Comparison of ENCODE assay signal across 9 cellular contexts in the genomic region with DNA sequence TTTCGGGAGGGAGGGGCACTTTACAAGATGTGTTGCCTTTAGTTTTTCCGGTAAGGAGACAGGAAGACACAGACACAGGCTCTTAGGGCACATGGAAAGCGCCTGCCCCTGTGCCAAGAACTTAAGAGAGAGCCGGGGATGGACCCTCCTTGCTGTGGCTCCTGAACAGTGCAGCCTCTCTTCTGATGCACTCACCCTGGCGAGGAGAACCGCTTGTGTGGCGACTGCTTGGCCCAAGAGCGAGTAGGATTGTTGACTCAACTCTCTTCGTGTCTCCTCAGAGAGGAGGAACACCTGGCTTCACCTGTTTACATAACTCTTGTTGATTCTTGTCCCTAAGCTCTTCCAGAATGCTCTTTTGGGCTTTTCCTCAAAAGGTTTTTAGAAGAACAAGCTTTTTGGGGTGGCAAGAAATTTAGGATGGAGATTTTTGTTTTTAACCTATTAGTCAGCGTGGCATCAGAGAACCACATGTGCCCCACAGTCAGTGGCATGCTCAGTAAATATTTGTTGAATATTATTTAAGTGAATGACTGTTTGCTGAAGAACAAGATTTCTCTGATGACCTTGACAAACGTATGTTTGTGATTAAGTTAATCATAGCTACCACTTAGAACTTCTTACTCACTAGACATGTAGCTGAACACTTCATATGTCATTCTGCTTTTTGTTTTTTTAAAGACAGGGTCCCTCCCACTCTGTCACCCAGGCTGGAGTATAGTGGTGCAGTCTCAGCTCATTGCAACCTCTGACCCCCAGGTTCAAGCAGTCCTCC.
DNase-seq lines count a peak whose midpoint lies in the region; ATAC-seq, FAIRE-seq and TF ChIP-seq lines count a peak whose summit lies in the region.
"Had no signal": no experiment of that assay in that cellular context is flagged by ENCODE, and none has a peak within 500 bp of the region (broad histone marks: within the 10 kb centered on the region; RNA-seq: fewer than 3 reads in every experiment).

No MANE protein-coding gene starts in this region.

- DNase-seq in NCI-H187 (lab: John Stamatoyannopoulos, UW) (peak; percentile 26 to 73), astrocyte (ENCODE audit: low read depth) (no peak), NCI-H128 (lab: John Stamatoyannopoulos, UW; ENCODE audit: unreplicated experiment) (no peak), inferior parietal cortex (ENCODE audit: extremely low spot score) (no peak)
- no peak for DNase-seq in activated naive CD4-positive, alpha-beta T cell treated with anti-CD3 and anti-CD28 coated beads, Interleukin-2, amount 10 ng/mL, durations not matched to agents 7 days and 5 days
- DNase-seq: mesenchymal stem cell had no signal

- peaks cover 5% of the 10 kb centered on the region for H3K27me3 Mint-ChIP-seq in astrocyte (ENCODE audit: low read depth, unreplicated experiment)
- no peaks in the 10 kb centered on the region for H3K27me3 Mint-ChIP-seq in activated naive CD4-positive, alpha-beta T cell treated with anti-CD3 and anti-CD28 coated beads, Interleukin-2, amount 10 ng/mL, durations not matched to agents 7 days and 5 days

- H3K4me2 ChIP-seq in astrocyte (ENCODE audit: low read length), result no peak overlapping the region

- no peak for ATAC-seq in GM19324 (IDR thresholded peaks at IDR 0.05; ENCODE audit: low FRiP score, unreplicated experiment)

- H3K36me3 Mint-ChIP-seq in astrocyte (ENCODE audit: low read depth, unreplicated experiment), result no peaks in the 10 kb centered on the region
- H3K36me3 Mint-ChIP-seq in activated naive CD4-positive, alpha-beta T cell treated with anti-CD3 and anti-CD28 coated beads, Interleukin-2, amount 10 ng/mL, durations not matched to agents 7 days and 5 days, result no peaks in the 10 kb centered on the region

- H3K27ac Mint-ChIP-seq in astrocyte (ENCODE audit: unreplicated experiment), result no peak overlapping the region
- no peak overlapping the region for H3K27ac Mint-ChIP-seq in activated naive CD4-positive, alpha-beta T cell treated with anti-CD3 and anti-CD28 coated beads, Interleukin-2, amount 10 ng/mL, durations not matched to agents 7 days and 5 days

- 56% methylated on average over 11 of the region's 11 CpGs for WGBS in liver

- no peak for TF ChIP-seq RAD21 in liver (IDR thresholded peaks at IDR 0.05)

- H3K4me1 Mint-ChIP-seq in astrocyte (ENCODE audit: low read depth, unreplicated experiment), result peaks cover 9% of the 10 kb centered on the region
- no peaks in the 10 kb centered on the region for H3K4me1 Mint-ChIP-seq in activated naive CD4-positive, alpha-beta T cell treated with anti-CD3 and anti-CD28 coated beads, Interleukin-2, amount 10 ng/mL, durations not matched to agents 7 days and 5 days

- H3K79me2 ChIP-seq in astrocyte (ENCODE audit: insufficient read depth, low read length), result no peaks in the 10 kb centered on the region

- H3K4me3 ChIP-seq in astrocyte (ENCODE audit: insufficient read depth, low read depth, low read length), result no peak overlapping the region
- no peak overlapping the region for H3K4me3 ChIP-seq in liver (ENCODE audit: low read depth in 1 of 3, low read length in 3 of 3)

- TF ChIP-seq CTCF in 22Rv1 (IDR thresholded peaks at IDR 0.05), result no peak
- no peak for TF ChIP-seq CTCF in astrocyte (IDR thresholded peaks at IDR 0.05; ENCODE audit: insufficient read depth, low read depth, low read length)
- TF ChIP-seq CTCF in liver (IDR thresholded peaks at IDR 0.05; ENCODE audit: low read depth, low read length, missing input control), result no peak

- H3K9me3 Mint-ChIP-seq in astrocyte (ENCODE audit: unreplicated experiment), result no peaks in the 10 kb centered on the region
- no peaks in the 10 kb centered on the region for H3K9me3 Mint-ChIP-seq in activated naive CD4-positive, alpha-beta T cell treated with anti-CD3 and anti-CD28 coated beads, Interleukin-2, amount 10 ng/mL, durations not matched to agents 7 days and 5 days

- CTCF ChIA-PET in activated naive CD4-positive, alpha-beta T cell treated with anti-CD3 and anti-CD28 coated beads, Interleukin-2, amount 10 ng/mL, durations not matched to agents 7 days and 5 days (lab: Charles Lee), result no interaction called here

- H3K27me3 ChIP-seq in astrocyte (ENCODE audit: insufficient read depth, low read length) (no peaks in the 10 kb centered on the region), liver (ENCODE audit: control insufficient read depth in 4 of 4, insufficient read depth in 4 of 4, low read length in 3 of 4) (no peaks in the 10 kb centered on the region)

- H3K9me3 ChIP-seq in astrocyte (ENCODE audit: insufficient read depth, low read depth, low read length), result no peaks in the 10 kb centered on the region
- no peaks in the 10 kb centered on the region for H3K9me3 ChIP-seq in liver (ENCODE audit: control insufficient read depth in 4 of 4, low read length in 3 of 4)

- H3K36me3 ChIP-seq in astrocyte (ENCODE audit: insufficient read depth, low read length), result no peaks in the 10 kb centered on the region
- no peaks in the 10 kb centered on the region for H3K36me3 ChIP-seq in liver (ENCODE audit: control insufficient read depth in 4 of 4, insufficient read depth in 3 of 4, low read depth in 1 of 4, low read length in 3 of 4)

- H2AFZ ChIP-seq in astrocyte (ENCODE audit: low read depth, low read length), result no peak overlapping the region

- H4K20me1 ChIP-seq in astrocyte (ENCODE audit: insufficient read depth, low read length), result no peaks in the 10 kb centered on the region

- H3K27ac ChIP-seq in 22Rv1 (peak overlapping the region; percentile 93), astrocyte (ENCODE audit: low read depth, low read length) (no peak overlapping the region), liver (ENCODE audit: low read depth in 1 of 2, low read length in 2 of 2) (peak overlapping the region; percentile 1 to 78)

- FAIRE-seq in astrocyte (lab: Jason Lieb, UNC), result peak; percentile 26

- H3K4me1 ChIP-seq in astrocyte (ENCODE audit: insufficient read depth, low read length), result peaks cover 7% of the 10 kb centered on the region
- H3K4me1 ChIP-seq in liver (ENCODE audit: control insufficient read depth in 4 of 4, insufficient read depth in 4 of 4, low read length in 3 of 4), result peaks cover 9 to 46% (median 37%) of the 10 kb centered on the region in 4 donors

- no peak overlapping the region for H3K4me3 Mint-ChIP-seq in astrocyte (ENCODE audit: unreplicated experiment)
- H3K4me3 Mint-ChIP-seq in activated naive CD4-positive, alpha-beta T cell treated with anti-CD3 and anti-CD28 coated beads, Interleukin-2, amount 10 ng/mL, durations not matched to agents 7 days and 5 days, result no peak overlapping the region

- H3K9ac ChIP-seq in astrocyte (ENCODE audit: low read length) (no peak overlapping the region), liver (ENCODE audit: low read depth in 1 of 2, low read length in 2 of 2) (no peak overlapping the region)

TF ChIP-seq in liver, 16 proteins besides CTCF, POLR2A, EP300 and RAD21 (continues in another document):
- TF ChIP-seq SP1 (IDR thresholded peaks at IDR 0.05), result no peak
- TF ChIP-seq RXRA (IDR thresholded peaks at IDR 0.05), result no peak
- TF ChIP-seq JUND (IDR thresholded peaks at IDR 0.05), result no peak
- TF ChIP-seq, protein P1, sequence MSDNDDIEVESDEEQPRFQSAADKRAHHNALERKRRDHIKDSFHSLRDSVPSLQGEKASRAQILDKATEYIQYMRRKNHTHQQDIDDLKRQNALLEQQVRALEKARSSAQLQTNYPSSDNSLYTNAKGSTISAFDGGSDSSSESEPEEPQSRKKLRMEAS (IDR thresholded peaks at IDR 0.05), result no peak
- TF ChIP-seq HNF4A (conservative IDR thresholded peaks at IDR 0.05), result no peak
- no peak for TF ChIP-seq GABPA (IDR thresholded peaks at IDR 0.05 in 1 of 2, conservative IDR thresholded peaks at IDR 0.05 in 1 of 2)
- TF ChIP-seq YY1 (IDR thresholded peaks at IDR 0.05), result no peak
- TF ChIP-seq, protein P2, sequence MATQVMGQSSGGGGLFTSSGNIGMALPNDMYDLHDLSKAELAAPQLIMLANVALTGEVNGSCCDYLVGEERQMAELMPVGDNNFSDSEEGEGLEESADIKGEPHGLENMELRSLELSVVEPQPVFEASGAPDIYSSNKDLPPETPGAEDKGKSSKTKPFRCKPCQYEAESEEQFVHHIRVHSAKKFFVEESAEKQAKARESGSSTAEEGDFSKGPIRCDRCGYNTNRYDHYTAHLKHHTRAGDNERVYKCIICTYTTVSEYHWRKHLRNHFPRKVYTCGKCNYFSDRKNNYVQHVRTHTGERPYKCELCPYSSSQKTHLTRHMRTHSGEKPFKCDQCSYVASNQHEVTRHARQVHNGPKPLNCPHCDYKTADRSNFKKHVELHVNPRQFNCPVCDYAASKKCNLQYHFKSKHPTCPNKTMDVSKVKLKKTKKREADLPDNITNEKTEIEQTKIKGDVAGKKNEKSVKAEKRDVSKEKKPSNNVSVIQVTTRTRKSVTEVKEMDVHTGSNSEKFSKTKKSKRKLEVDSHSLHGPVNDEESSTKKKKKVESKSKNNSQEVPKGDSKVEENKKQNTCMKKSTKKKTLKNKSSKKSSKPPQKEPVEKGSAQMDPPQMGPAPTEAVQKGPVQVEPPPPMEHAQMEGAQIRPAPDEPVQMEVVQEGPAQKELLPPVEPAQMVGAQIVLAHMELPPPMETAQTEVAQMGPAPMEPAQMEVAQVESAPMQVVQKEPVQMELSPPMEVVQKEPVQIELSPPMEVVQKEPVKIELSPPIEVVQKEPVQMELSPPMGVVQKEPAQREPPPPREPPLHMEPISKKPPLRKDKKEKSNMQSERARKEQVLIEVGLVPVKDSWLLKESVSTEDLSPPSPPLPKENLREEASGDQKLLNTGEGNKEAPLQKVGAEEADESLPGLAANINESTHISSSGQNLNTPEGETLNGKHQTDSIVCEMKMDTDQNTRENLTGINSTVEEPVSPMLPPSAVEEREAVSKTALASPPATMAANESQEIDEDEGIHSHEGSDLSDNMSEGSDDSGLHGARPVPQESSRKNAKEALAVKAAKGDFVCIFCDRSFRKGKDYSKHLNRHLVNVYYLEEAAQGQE (IDR thresholded peaks at IDR 0.05), result no peak
- no peak for TF ChIP-seq FOXA2 (IDR thresholded peaks at IDR 0.05)
- TF ChIP-seq FOXA1 (IDR thresholded peaks at IDR 0.05), result no peak
- TF ChIP-seq HNF4G (IDR thresholded peaks at IDR 0.05), result no peak
- no peak for TF ChIP-seq NR2F2 (IDR thresholded peaks at IDR 0.05)
- TF ChIP-seq, protein P3, sequence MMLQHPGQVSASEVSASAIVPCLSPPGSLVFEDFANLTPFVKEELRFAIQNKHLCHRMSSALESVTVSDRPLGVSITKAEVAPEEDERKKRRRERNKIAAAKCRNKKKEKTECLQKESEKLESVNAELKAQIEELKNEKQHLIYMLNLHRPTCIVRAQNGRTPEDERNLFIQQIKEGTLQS (IDR thresholded peaks at IDR 0.05), result no peak
- no peak for TF ChIP-seq TAF1 (conservative IDR thresholded peaks at IDR 0.05)

Comparison
In these comparisons a context has a peak if more than half of its experiments do, and no peak if none do; other contexts are left out.
1. DNase-seq: peak in NCI-H187 (2 of 2); none in astrocyte (single experiment), NCI-H128 (single experiment), inferior parietal cortex (single experiment) and activated naive CD4-positive, alpha-beta T cell treated with anti-CD3 and anti-CD28 coated beads, Interleukin-2, amount 10 ng/mL, durations not matched to agents 7 days and 5 days (single experiment).